Comparison of ENCODE assay signal across 8 cellular contexts in genomic region chr3:33717616-33717865, GRCh38. TPM values are rescaled to one million over a fixed set of nuclear protein-coding genes. Genes with fewer than 3 reads are reported as not detected.
DNase-seq lines count a peak whose midpoint lies in the region; ATAC-seq lines count a peak whose summit lies in the region.

No MANE protein-coding gene starts in this region.

- H3K36me3 Mint-ChIP-seq in IgD-negative memory B cell: peaks cover 2% of the 10 kb centered on the region
- no peaks in the 10 kb centered on the region for H3K36me3 Mint-ChIP-seq in activated naive CD4-positive, alpha-beta T cell treated with anti-CD3 and anti-CD28 coated beads for 36 hours (ENCODE audit: low read depth)

- H3K27ac Mint-ChIP-seq in IgD-negative memory B cell: peak overlapping the region in 2 of 3 donors; percentile 96 to 99
- H3K27ac Mint-ChIP-seq in activated naive CD4-positive, alpha-beta T cell treated with anti-CD3 and anti-CD28 coated beads for 36 hours: peak overlapping the region; percentile 37

- intact Hi-C loops in activated naive CD4-positive, alpha-beta T cell treated with anti-CD3 and anti-CD28 coated beads for 36 hours (cut with micrococcal nuclease): loop anchor here (1.0 to 5.0 kb wide), 4 partner anchors 70 to 767 kb away; partner anchors contain the start of gene CCR4
- intact Hi-C loops in cardiac septum (cut with DNase I): loop anchor here (2.0 to 5.0 kb wide), 4 partner anchors 59 to 275 kb away; partner anchors contain the start of genes PDCD6IP and UBP1

- peak overlapping the region; percentile 61 for H3K9ac ChIP-seq in ES-I3 (ENCODE audit: low read depth, low read length)

- H3K9me3 ChIP-seq in ES-I3 (ENCODE audit: control insufficient read depth, insufficient read depth, low read length): no peaks in the 10 kb centered on the region

- DNase-seq in activated naive CD4-positive, alpha-beta T cell treated with anti-CD3 and anti-CD28 coated beads for 36 hours: peak; percentile 60
- DNase-seq in cardiac septum (ENCODE audit: low spot score) (peak; percentile 85), renal cortical epithelial cell (ENCODE audit: low read depth) (peak; percentile 26), NCI-H2171 treated with DMSO at 0.1 percent for 48 hours (lab: John Stamatoyannopoulos, UW) (no peak), LoVo (ENCODE audit: low spot score) (no peak)

- ATAC-seq in GM21717 (IDR thresholded peaks at IDR 0.05; ENCODE audit: unreplicated experiment): peak; percentile 69

- peak overlapping the region in 2 of 4 donors; percentile 95 to 99 for H3K4me3 Mint-ChIP-seq in IgD-negative memory B cell
- H3K4me3 Mint-ChIP-seq in activated naive CD4-positive, alpha-beta T cell treated with anti-CD3 and anti-CD28 coated beads for 36 hours: peak overlapping the region; percentile 86

- H3K4me1 Mint-ChIP-seq in IgD-negative memory B cell: peaks cover 11 to 15% (median 12%) of the 10 kb centered on the region in 3 donors
- peaks cover 10% of the 10 kb centered on the region for H3K4me1 Mint-ChIP-seq in activated naive CD4-positive, alpha-beta T cell treated with anti-CD3 and anti-CD28 coated beads for 36 hours (ENCODE audit: low read depth)

- no peaks in the 10 kb centered on the region for H3K27me3 Mint-ChIP-seq in IgD-negative memory B cell
- no peaks in the 10 kb centered on the region for H3K27me3 Mint-ChIP-seq in activated naive CD4-positive, alpha-beta T cell treated with anti-CD3 and anti-CD28 coated beads for 36 hours (ENCODE audit: low read depth)

- no peaks in the 10 kb centered on the region; the same call in 1 of the 2 replicates for H3K36me3 ChIP-seq in ES-I3 (ENCODE audit: insufficient read depth, low read length)

- peaks cover 4% of the 10 kb centered on the region; the same call in 1 of the 2 replicates for H3K4me1 ChIP-seq in ES-I3 (ENCODE audit: insufficient read depth, low read length)

- CTCF ChIA-PET in activated naive CD4-positive, alpha-beta T cell treated with anti-CD3 and anti-CD28 coated beads for 36 hours (lab: Charles Lee): interaction anchor here (1.6 kb wide), 1 partner anchor 73 kb away, joined by 3 read pairs; no protein-coding TSS in a partner anchor

- no peaks in the 10 kb centered on the region for H3K9me3 Mint-ChIP-seq in IgD-negative memory B cell
- no peaks in the 10 kb centered on the region for H3K9me3 Mint-ChIP-seq in activated naive CD4-positive, alpha-beta T cell treated with anti-CD3 and anti-CD28 coated beads for 36 hours

RNA-seq across cellular contexts. Expression of gene CLASP2, which starts 0.5 kb away (rescaled TPM):
- 11.8 TPM for polyA plus RNA-seq in IgD-negative memory B cell
- 10 to 100 TPM; 40.4 to 41.4 TPM for total RNA-seq in activated naive CD4-positive, alpha-beta T cell treated with anti-CD3 and anti-CD28 coated beads for 36 hours
- total RNA-seq in cardiac septum (70.1 TPM), renal cortical epithelial cell (81.6 and 86.1 TPM in 2 replicates)

Comparison
In these comparisons a context has a peak if more than half of its experiments do, and no peak if none do; other contexts are left out.
1. DNase-seq: peak in activated naive CD4-positive, alpha-beta T cell treated with anti-CD3 and anti-CD28 coated beads for 36 hours (single experiment), cardiac septum (single experiment) and renal cortical epithelial cell (single experiment); none in NCI-H2171 treated with DMSO at 0.1 percent for 48 hours (single experiment) and LoVo (single experiment).